5 cellular contexts compared by ENCODE assay signal in the genomic region with DNA sequence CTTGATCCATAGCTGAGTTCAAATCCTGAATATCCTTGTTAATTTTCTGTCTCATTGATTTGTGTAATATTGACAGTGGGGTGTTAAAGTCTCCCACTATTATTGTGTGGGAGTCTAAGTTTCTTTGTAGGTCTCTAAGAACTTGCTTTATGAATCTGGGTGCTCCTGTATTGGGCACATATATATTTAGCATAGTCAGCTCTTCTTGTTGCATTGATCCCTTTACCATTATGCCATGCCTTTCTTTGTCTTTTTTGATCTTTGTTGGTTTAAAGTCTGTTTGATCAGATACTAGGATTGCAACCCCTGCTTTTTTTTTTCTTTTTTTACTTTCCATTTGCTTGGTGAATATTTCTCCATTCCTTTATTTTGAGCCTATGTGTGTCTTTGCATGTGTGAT.
A peak's percentile ranks its signal among the peaks of the same experiment; 100 is the strongest.
DNase-seq lines count a peak whose midpoint lies in the region; ATAC-seq, FAIRE-seq and TF ChIP-seq lines count a peak whose summit lies in the region.
"Not testable (repeated sequence)": the region's sequence is repeated elsewhere in the genome, so short reads cannot be mapped to it uniquely, and the experiment has no call there.

No MANE protein-coding gene starts in this region.

- not testable (repeated sequence) for H4K8ac ChIP-seq in IMR-90 (ENCODE audit: low read depth in 2 of 2, low read length in 2 of 2)

- H2BK15ac ChIP-seq in IMR-90 (ENCODE audit: low read depth, low read length), result not testable (repeated sequence)

- not testable (repeated sequence) for H4K5ac ChIP-seq in IMR-90 (ENCODE audit: low read depth, low read length)

- not testable (repeated sequence) for H4K91ac ChIP-seq in IMR-90 (ENCODE audit: insufficient read depth, low read depth, low read length)

- not testable (repeated sequence) for H3K4me3 ChIP-seq in A549; IMR-90 (ENCODE audit: insufficient read depth, low read depth, low read length); K562; HepG2 (replicated peaks in 1 of 3; ENCODE audit: insufficient read depth in 1 of 3, low read depth in 2 of 3, low read length in 3 of 3)

- POLR2A ChIA-PET in A549 (lab: Yijun Ruan, JAX); IMR-90 (lab: Charles Lee; ENCODE audit: unreplicated experiment); K562 (lab: Yijun Ruan, JAX); HepG2 (lab: Yijun Ruan, JAX): not testable (repeated sequence)

- H3K79me1 ChIP-seq in IMR-90 (ENCODE audit: low read depth in 1 of 2, low read length in 2 of 2), result not testable (repeated sequence)

- in situ Hi-C loops in IMR-90 (cut with MboI; ENCODE audit: low sequenced_read_pairs); K562 (cut with MboI); HepG2 (cut with HindIII; ENCODE audit: extremely low pct_ligation_motif_present, low pct_unique_long_range_greater_than_20kb): not testable (repeated sequence)

- not testable (repeated sequence) for H3K9me3 Mint-ChIP-seq in glutamatergic neuron (ENCODE audit: unreplicated experiment)

- H3K4me3 Mint-ChIP-seq in glutamatergic neuron (ENCODE audit: unreplicated experiment), result not testable (repeated sequence)

- not testable (repeated sequence) for H2AK9ac ChIP-seq in IMR-90 (replicated peaks; ENCODE audit: low read depth, low read length, poor library complexity)

- BruUV-seq in IMR-90 (replicated peaks; lab: Mats Ljungman, UMichigan); K562 (replicated peaks; lab: Mats Ljungman, UMichigan); HepG2 (replicated peaks; lab: Mats Ljungman, UMichigan): not testable (repeated sequence)

- CTCF ChIA-PET in A549 (lab: Yijun Ruan, JAX); IMR-90 (lab: Yijun Ruan, JAX); K562 (lab: Yijun Ruan, JAX; ENCODE audit: low intra/inter-chr PET ratio); HepG2 (lab: Yijun Ruan, JAX; ENCODE audit: low intra/inter-chr PET ratio, low total read pairs): not testable (repeated sequence)

- not testable (repeated sequence) for H2BK120ac ChIP-seq in IMR-90 (ENCODE audit: low read depth, low read length)

- not testable (repeated sequence) for TF ChIP-seq CTCF in A549 (IDR thresholded peaks at IDR 0.05); IMR-90 (conservative IDR thresholded peaks at IDR 0.05; ENCODE audit: low read depth, low read length); K562 (IDR thresholded peaks at IDR 0.05 in 2 of 3, conservative IDR thresholded peaks at IDR 0.05 in 1 of 3; ENCODE audit: insufficient read depth in 2 of 3, low read depth in 1 of 3, low read length in 3 of 3); glutamatergic neuron (IDR thresholded peaks at IDR 0.05; ENCODE audit: partially characterized antibody, unreplicated experiment); HepG2 (CRISPR knock-in tag; IDR thresholded peaks at IDR 0.05)

- H3K4me1 Mint-ChIP-seq in glutamatergic neuron (ENCODE audit: low read depth, unreplicated experiment), result not testable (repeated sequence)

- H3K27ac Mint-ChIP-seq in glutamatergic neuron (ENCODE audit: unreplicated experiment), result peak overlapping the region; percentile 8

- H3K56ac ChIP-seq in IMR-90 (ENCODE audit: extremely low read depth, insufficient read depth, low read length), result not testable (repeated sequence)

- not testable (repeated sequence) for ATAC-seq in A549; IMR-90 (ENCODE audit: low read depth); K562; HepG2

- not testable (repeated sequence) for H2BK20ac ChIP-seq in IMR-90 (ENCODE audit: low read depth, low read length)

- not testable (repeated sequence) for H3K23ac ChIP-seq in IMR-90 (ENCODE audit: low read depth, low read length)

- intact Hi-C loops in IMR-90 (cut with micrococcal nuclease); K562 (cut with micrococcal nuclease); HepG2 (cut with micrococcal nuclease; ENCODE audit: unreplicated experiment): not testable (repeated sequence)

- H3K79me2 ChIP-seq in K562 (ENCODE audit: control insufficient read depth, insufficient read depth, low read length); HepG2 (ENCODE audit: insufficient read depth, low read length): not testable (repeated sequence)

- not testable (repeated sequence) for H3K4me2 ChIP-seq in A549; IMR-90 (ENCODE audit: low read depth, low read length); K562 (ENCODE audit: insufficient read depth, low read length); HepG2 (ENCODE audit: low read depth, low read length)

- not testable (repeated sequence) for H2AFZ ChIP-seq in IMR-90 (replicated peaks; ENCODE audit: low read length, poor library complexity); K562 (ENCODE audit: low read depth, low read length); HepG2 (ENCODE audit: low read length)

- dilution Hi-C loops in IMR-90 (cut with HindIII; ENCODE audit: low sequenced_read_pairs, unreplicated experiment), result not testable (repeated sequence)

- not testable (repeated sequence) for FAIRE-seq in A549 (lab: Jason Lieb, UNC); K562 (lab: Jason Lieb, UNC); HepG2 (lab: Jason Lieb, UNC)

- H3K36me3 Mint-ChIP-seq in glutamatergic neuron (ENCODE audit: unreplicated experiment), result not testable (repeated sequence)

- H3K18ac ChIP-seq in IMR-90 (ENCODE audit: low read depth, low read length), result not testable (repeated sequence)

- H2AK5ac ChIP-seq in IMR-90 (ENCODE audit: low read depth, low read length), result not testable (repeated sequence)

- not testable (repeated sequence) for H3K14ac ChIP-seq in IMR-90 (replicated peaks; ENCODE audit: low read depth, low read length)

- not testable (repeated sequence) for H4K20me1 ChIP-seq in IMR-90 (ENCODE audit: insufficient read depth, low read length); K562 (replicated peaks; ENCODE audit: control insufficient read depth, insufficient read depth, low read length); HepG2 (ENCODE audit: insufficient read depth, low read length)

- not testable (repeated sequence) for H3K27me3 Mint-ChIP-seq in glutamatergic neuron (ENCODE audit: unreplicated experiment)

- not testable (repeated sequence) for H3K27me3 ChIP-seq in IMR-90 (ENCODE audit: control insufficient read depth, insufficient read depth, low read length); K562 (ENCODE audit: control insufficient read depth in 2 of 2, insufficient read depth in 2 of 2, low read length in 2 of 2); HepG2 (ENCODE audit: control insufficient read depth in 1 of 2, insufficient read depth in 2 of 2, low read length in 2 of 2)

- TF ChIP-seq POLR2A in A549 (IDR thresholded peaks at IDR 0.05; ENCODE audit: low read length); IMR-90 (IDR thresholded peaks at IDR 0.05; ENCODE audit: low read depth, low read length); K562 (conservative IDR thresholded peaks at IDR 0.05); HepG2 (IDR thresholded peaks at IDR 0.05; ENCODE audit: insufficient read depth in 1 of 2, low read depth in 2 of 2, low read length in 2 of 2): not testable (repeated sequence)

- not testable (repeated sequence) for H2BK5ac ChIP-seq in IMR-90 (ENCODE audit: low read depth, low read length, poor library complexity, severe bottlenecking)

- not testable (repeated sequence) for TF ChIP-seq EP300 in A549 (IDR thresholded peaks at IDR 0.05); K562 (IDR thresholded peaks at IDR 0.05; ENCODE audit: low read length); HepG2 (IDR thresholded peaks at IDR 0.05; ENCODE audit: low read depth in 2 of 2, low read length in 2 of 2); HepG2 (CRISPR knock-in tag; IDR thresholded peaks at IDR 0.05; ENCODE audit: borderline replicate concordance)

- H3K4ac ChIP-seq in IMR-90 (ENCODE audit: low read depth, low read length), result not testable (repeated sequence)

- H3K9ac ChIP-seq in IMR-90 (ENCODE audit: low read depth, low read length); K562 (ENCODE audit: insufficient read depth in 1 of 2, low read depth in 2 of 2, low read length in 2 of 2); HepG2 (ENCODE audit: insufficient read depth, low read depth, low read length): not testable (repeated sequence)

- H3K4me1 ChIP-seq in A549; IMR-90 (ENCODE audit: control insufficient read depth, insufficient read depth, low read length); K562 (replicated peaks in 1 of 2; ENCODE audit: control insufficient read depth in 2 of 2, insufficient read depth in 2 of 2, low read length in 2 of 2); HepG2 (ENCODE audit: insufficient read depth, low read length): not testable (repeated sequence)

- not testable (repeated sequence) for H3K27ac ChIP-seq in A549; IMR-90 (ENCODE audit: insufficient read depth, low read length); K562 (ENCODE audit: extremely low read depth, low read depth, low read length); HepG2 (ENCODE audit: extremely low read length, insufficient read depth, low read length)

- not testable (repeated sequence) for H3K36me3 ChIP-seq in IMR-90 (ENCODE audit: control insufficient read depth, insufficient read depth, low read length); K562 (ENCODE audit: control insufficient read depth, insufficient read depth, low read length); HepG2 (replicated peaks in 1 of 2; ENCODE audit: control insufficient read depth in 1 of 2, insufficient read depth in 2 of 2, low read length in 2 of 2)

- not testable (repeated sequence) for H3K9me1 ChIP-seq in IMR-90 (ENCODE audit: insufficient read depth, low read length); K562 (ENCODE audit: control insufficient read depth, insufficient read depth, low read length)

- DNase-seq in A549 (ENCODE audit: low read depth in 1 of 2, low spot score in 1 of 2); IMR-90; K562 (ENCODE audit: extremely low read depth in 1 of 4, low spot score in 3 of 4); glutamatergic neuron; HepG2 (ENCODE audit: low spot score): not testable (repeated sequence)

- TF ChIP-seq RAD21 in A549 (conservative IDR thresholded peaks at IDR 0.05 in 1 of 2, IDR thresholded peaks at IDR 0.05 in 1 of 2); IMR-90 (IDR thresholded peaks at IDR 0.05; ENCODE audit: low read length); K562 (CRISPR knock-in tag; conservative IDR thresholded peaks at IDR 0.05 in 1 of 2, IDR thresholded peaks at IDR 0.05 in 1 of 2); HepG2 (CRISPR knock-in tag; IDR thresholded peaks at IDR 0.05): not testable (repeated sequence)

- H3K9me3 ChIP-seq in A549; IMR-90 (ENCODE audit: control insufficient read depth, insufficient read depth, low read length); K562 (replicated peaks; ENCODE audit: control insufficient read depth, insufficient read depth, low read depth, low read length); HepG2 (ENCODE audit: low read length): not testable (repeated sequence)
